Comparison of ENCODE assay signal across 14 cellular contexts in genomic region chr12:57515934-57516541, GRCh38. TPM values are rescaled to one million over a fixed set of nuclear protein-coding genes. Genes with fewer than 3 reads are reported as not detected.
A peak's percentile ranks its signal among the peaks of the same experiment; 100 is the strongest.
DNase-seq lines count a peak whose midpoint lies in the region; ATAC-seq and TF ChIP-seq lines count a peak whose summit lies in the region.
"Had no signal": no experiment of that assay in that cellular context is flagged by ENCODE, and none has a peak within 500 bp of the region (broad histone marks: within the 10 kb centered on the region; RNA-seq: fewer than 3 reads in every experiment).

No MANE protein-coding gene starts in this region.

- no peak overlapping the region for H4K91ac ChIP-seq in IMR-90 (ENCODE audit: insufficient read depth, low read depth, low read length)

- H3K9me3 ChIP-seq in IMR-90 (ENCODE audit: control insufficient read depth, insufficient read depth, low read length): no peaks in the 10 kb centered on the region
- H3K9me3 ChIP-seq in right cardiac atrium (ENCODE audit: control insufficient read depth, low read length): no peaks in the 10 kb centered on the region
- H3K9me3 ChIP-seq: transverse colon had no signal

- H3K27me3 ChIP-seq in IMR-90 (ENCODE audit: control insufficient read depth, insufficient read depth, low read length) (no peaks in the 10 kb centered on the region), right cardiac atrium (ENCODE audit: control insufficient read depth, insufficient read depth) (no peaks in the 10 kb centered on the region)
- H3K27me3 ChIP-seq: transverse colon had no signal

- peaks cover 3% of the 10 kb centered on the region; the same call in 1 of the 2 replicates for H3K9me1 ChIP-seq in IMR-90 (ENCODE audit: insufficient read depth, low read length)

- no peak overlapping the region for H3K23ac ChIP-seq in IMR-90 (ENCODE audit: low read depth, low read length)

- 100% methylated on average over 1 of the region's 11 CpGs; no CpG with 5 or more reads in 1 of the 2 experiments for WGBS in IMR-90 (ENCODE audit: extremely low coverage in 2 of 2, insufficient read length in 1 of 2), 2 experiments
- 77% methylated on average over 11 of the region's 11 CpGs for WGBS in right cardiac atrium

- H3K4me2 ChIP-seq in IMR-90 (ENCODE audit: low read depth, low read length): no peak overlapping the region

- no peak overlapping the region for H2AK9ac ChIP-seq in IMR-90 (replicated peaks; ENCODE audit: low read depth, low read length, poor library complexity)

- POLR2A ChIA-PET in activated CD4-positive, alpha-beta memory T cell treated with anti-CD3 and anti-CD28 coated beads for 36 hours (lab: Charles Lee): interaction anchor here (1.1 to 1.7 kb wide), 3 partner anchors 15 to 36 kb away, joined by 3 to 10 read pairs (median 4); no protein-coding TSS in a partner anchor
- POLR2A ChIA-PET in activated CD4-positive, alpha-beta memory T cell treated with anti-CD3 and anti-CD28 coated beads, Interleukin-2, amount 10 ng/mL, durations not matched to agents 7 days and 5 days (lab: Charles Lee): interaction anchor here (1.2 to 2.9 kb wide), 3 partner anchors 10 to 39 kb away, joined by 3 to 11 read pairs (median 4); no protein-coding TSS in a partner anchor
- POLR2A ChIA-PET in IMR-90 (lab: Charles Lee; ENCODE audit: unreplicated experiment): no interaction called here

- no peak overlapping the region for H2BK5ac ChIP-seq in IMR-90 (ENCODE audit: low read depth, low read length, poor library complexity, severe bottlenecking)

- no peak for TF ChIP-seq CTCF in IMR-90 (conservative IDR thresholded peaks at IDR 0.05; ENCODE audit: low read depth, low read length)
- no peak for TF ChIP-seq CTCF in brain (conservative IDR thresholded peaks at IDR 0.05)
- no peak for TF ChIP-seq CTCF in osteocyte (IDR thresholded peaks at IDR 0.05)

- intact Hi-C loops in activated CD4-positive, alpha-beta memory T cell treated with anti-CD3 and anti-CD28 coated beads for 36 hours (cut with micrococcal nuclease): no loop called here
- intact Hi-C loops in IMR-90 (cut with micrococcal nuclease) (no loop called here), right cardiac atrium (cut with DNase I) (no loop called here)

- H3K4ac ChIP-seq in IMR-90 (ENCODE audit: low read depth, low read length): no peak overlapping the region

- H3K27ac ChIP-seq in IMR-90 (ENCODE audit: insufficient read depth, low read length) (no peak overlapping the region), right cardiac atrium (ENCODE audit: low read length) (no peak overlapping the region)

- peak overlapping the region; percentile 23 for H3K27ac Mint-ChIP-seq in activated CD4-positive, alpha-beta memory T cell treated with anti-CD3 and anti-CD28 coated beads for 36 hours
- H3K27ac Mint-ChIP-seq in activated CD4-positive, alpha-beta memory T cell treated with anti-CD3 and anti-CD28 coated beads, Interleukin-2, amount 10 ng/mL, durations not matched to agents 7 days and 5 days: no peak overlapping the region
- peak overlapping the region in 4 of 5 experiments; percentile 24 to 100 (median 71) for H3K27ac Mint-ChIP-seq in brain
- peak overlapping the region; percentile 43 for H3K27ac Mint-ChIP-seq in osteocyte (ENCODE audit: unreplicated experiment)
- H3K27ac Mint-ChIP-seq: activated T-helper 17 cell treated with anti-CD3 and anti-CD28 coated beads, Interleukin-2, amount 50 U/mL, for 72 hours had no signal

- H3K4me1 ChIP-seq in IMR-90 (ENCODE audit: control insufficient read depth, insufficient read depth, low read length) (peaks cover 3% of the 10 kb centered on the region), right cardiac atrium (ENCODE audit: control insufficient read depth, insufficient read depth, low read length) (peaks cover 2% of the 10 kb centered on the region)

- H4K8ac ChIP-seq in IMR-90 (ENCODE audit: low read depth in 2 of 2, low read length in 2 of 2): no peak overlapping the region

- H3K56ac ChIP-seq in IMR-90 (ENCODE audit: extremely low read depth, insufficient read depth, low read length): no peak overlapping the region; the same call in 1 of the 2 replicates

- no peaks in the 10 kb centered on the region for H3K27me3 Mint-ChIP-seq in activated CD4-positive, alpha-beta memory T cell treated with anti-CD3 and anti-CD28 coated beads for 36 hours
- H3K27me3 Mint-ChIP-seq in activated CD4-positive, alpha-beta memory T cell treated with anti-CD3 and anti-CD28 coated beads, Interleukin-2, amount 10 ng/mL, durations not matched to agents 7 days and 5 days: no peaks in the 10 kb centered on the region
- peaks cover 3% of the 10 kb centered on the region for H3K27me3 Mint-ChIP-seq in brain
- H3K27me3 Mint-ChIP-seq in osteocyte (ENCODE audit: unreplicated experiment): no peaks in the 10 kb centered on the region
- H3K27me3 Mint-ChIP-seq: activated T-helper 17 cell treated with anti-CD3 and anti-CD28 coated beads, Interleukin-2, amount 50 U/mL, for 72 hours had no signal

- H3K14ac ChIP-seq in IMR-90 (replicated peaks; ENCODE audit: low read depth, low read length): no peak overlapping the region

- no TSS peak for BruUV-seq in IMR-90 (replicated peaks; lab: Mats Ljungman, UMichigan)

- no peaks in the 10 kb centered on the region for H3K9me3 Mint-ChIP-seq in activated CD4-positive, alpha-beta memory T cell treated with anti-CD3 and anti-CD28 coated beads for 36 hours
- H3K9me3 Mint-ChIP-seq in activated CD4-positive, alpha-beta memory T cell treated with anti-CD3 and anti-CD28 coated beads, Interleukin-2, amount 10 ng/mL, durations not matched to agents 7 days and 5 days: no peaks in the 10 kb centered on the region
- H3K9me3 Mint-ChIP-seq in brain: no peaks in the 10 kb centered on the region
- no peaks in the 10 kb centered on the region for H3K9me3 Mint-ChIP-seq in osteocyte (ENCODE audit: unreplicated experiment)
- H3K9me3 Mint-ChIP-seq: activated T-helper 17 cell treated with anti-CD3 and anti-CD28 coated beads, Interleukin-2, amount 50 U/mL, for 72 hours had no signal

- peaks cover 86% of the 10 kb centered on the region for H4K20me1 ChIP-seq in IMR-90 (ENCODE audit: insufficient read depth, low read length)

- H3K18ac ChIP-seq in IMR-90 (ENCODE audit: low read depth, low read length): no peak overlapping the region

- H2BK120ac ChIP-seq in IMR-90 (ENCODE audit: low read depth, low read length): no peak overlapping the region

- dilution Hi-C loops in IMR-90 (cut with HindIII; ENCODE audit: low sequenced_read_pairs, unreplicated experiment): no loop called here

- DNase-seq in activated CD4-positive, alpha-beta memory T cell treated with anti-CD3 and anti-CD28 coated beads for 36 hours: no peak
- DNase-seq in activated CD4-positive, alpha-beta memory T cell treated with anti-CD3 and anti-CD28 coated beads, Interleukin-2, amount 10 ng/mL, durations not matched to agents 7 days and 5 days: no peak
- DNase-seq in IMR-90 (peak; percentile 23), osteocyte (ENCODE audit: extremely low spot score, unreplicated experiment) (no peak), NCI-H187 (lab: John Stamatoyannopoulos, UW) (no peak), right cardiac atrium (no peak)
- DNase-seq: activated CD4-positive, CD25-positive, alpha-beta regulatory T cell; NCI-H1436 treated with DMSO at 0.1 percent for 48 hours; NCI-H774; SIG-M5; transverse colon had no signal

- CTCF ChIA-PET in activated CD4-positive, alpha-beta memory T cell treated with anti-CD3 and anti-CD28 coated beads for 36 hours (lab: Charles Lee): interaction anchor here (1.1 to 1.2 kb wide), 3 partner anchors 39 to 61 kb away, joined by 4 read pairs; partner anchors contain the start of gene INHBE
- CTCF ChIA-PET in activated CD4-positive, alpha-beta memory T cell treated with anti-CD3 and anti-CD28 coated beads, Interleukin-2, amount 10 ng/mL, durations not matched to agents 7 days and 5 days (lab: Charles Lee): interaction anchor here (0.8 to 1.7 kb wide), 3 partner anchors 16 to 57 kb away, joined by 3 to 7 read pairs (median 4); partner anchors contain the start of gene GLI1
- CTCF ChIA-PET in IMR-90 (lab: Yijun Ruan, JAX): no interaction called here

- H2BK20ac ChIP-seq in IMR-90 (ENCODE audit: low read depth, low read length): no peak overlapping the region

- H2AFZ ChIP-seq in IMR-90 (replicated peaks; ENCODE audit: low read length, poor library complexity): no peak overlapping the region

- H3K79me1 ChIP-seq in IMR-90 (ENCODE audit: low read depth in 1 of 2, low read length in 2 of 2): peaks cover 21 to 76% of the 10 kb centered on the region in 2 experiments

- no peak overlapping the region for H2BK15ac ChIP-seq in IMR-90 (ENCODE audit: low read depth, low read length)

- no peak overlapping the region for H4K5ac ChIP-seq in IMR-90 (ENCODE audit: low read depth, low read length)

- peaks cover 29% of the 10 kb centered on the region for H3K4me1 Mint-ChIP-seq in activated CD4-positive, alpha-beta memory T cell treated with anti-CD3 and anti-CD28 coated beads for 36 hours (ENCODE audit: low read depth)
- peaks cover 27% of the 10 kb centered on the region for H3K4me1 Mint-ChIP-seq in activated CD4-positive, alpha-beta memory T cell treated with anti-CD3 and anti-CD28 coated beads, Interleukin-2, amount 10 ng/mL, durations not matched to agents 7 days and 5 days
- peaks cover 32% of the 10 kb centered on the region for H3K4me1 Mint-ChIP-seq in brain
- peaks cover 43% of the 10 kb centered on the region for H3K4me1 Mint-ChIP-seq in osteocyte (ENCODE audit: unreplicated experiment)

- in situ Hi-C loops in IMR-90 (cut with MboI; ENCODE audit: low sequenced_read_pairs): no loop called here

- no peak overlapping the region for H3K9ac ChIP-seq in IMR-90 (ENCODE audit: low read depth, low read length)

- no peak overlapping the region for H3K4me3 Mint-ChIP-seq in activated CD4-positive, alpha-beta memory T cell treated with anti-CD3 and anti-CD28 coated beads for 36 hours
- H3K4me3 Mint-ChIP-seq in activated CD4-positive, alpha-beta memory T cell treated with anti-CD3 and anti-CD28 coated beads, Interleukin-2, amount 10 ng/mL, durations not matched to agents 7 days and 5 days: no peak overlapping the region
- H3K4me3 Mint-ChIP-seq in brain (peak overlapping the region in 4 of 5 experiments; percentile 6 to 100 (median 32)), osteocyte (ENCODE audit: unreplicated experiment) (no peak overlapping the region)
- H3K4me3 Mint-ChIP-seq: activated T-helper 17 cell treated with anti-CD3 and anti-CD28 coated beads, Interleukin-2, amount 50 U/mL, for 72 hours had no signal

- no peak; the same call in 1 of the 2 replicates for TF ChIP-seq POLR2A in IMR-90 (IDR thresholded peaks at IDR 0.05; ENCODE audit: low read depth, low read length)

- H2AK5ac ChIP-seq in IMR-90 (ENCODE audit: low read depth, low read length): no peak overlapping the region; the same call in 1 of the 2 replicates

- ATAC-seq in IMR-90 (ENCODE audit: low read depth) (no peak), HG02571 (IDR thresholded peaks at IDR 0.05; ENCODE audit: unreplicated experiment) (no peak), right cardiac atrium (no peak)
- ATAC-seq: activated T-helper 17 cell treated with anti-CD3 and anti-CD28 coated beads, Interleukin-2, amount 50 U/mL, for 72 hours had no signal

- peaks cover 65% of the 10 kb centered on the region for H3K36me3 ChIP-seq in IMR-90 (ENCODE audit: control insufficient read depth, insufficient read depth, low read length)

- TF ChIP-seq RAD21 in IMR-90 (IDR thresholded peaks at IDR 0.05; ENCODE audit: low read length): no peak

- H3K4me3 ChIP-seq in IMR-90 (ENCODE audit: insufficient read depth, low read depth, low read length) (no peak overlapping the region), right cardiac atrium (ENCODE audit: low read length) (no peak overlapping the region)
- H3K4me3 ChIP-seq: transverse colon had no signal

- peaks cover 79% of the 10 kb centered on the region for H3K36me3 Mint-ChIP-seq in activated CD4-positive, alpha-beta memory T cell treated with anti-CD3 and anti-CD28 coated beads for 36 hours
- H3K36me3 Mint-ChIP-seq in activated CD4-positive, alpha-beta memory T cell treated with anti-CD3 and anti-CD28 coated beads, Interleukin-2, amount 10 ng/mL, durations not matched to agents 7 days and 5 days (ENCODE audit: low read depth): peaks cover 82% of the 10 kb centered on the region
- H3K36me3 Mint-ChIP-seq in brain (peaks cover 87% of the 10 kb centered on the region), osteocyte (ENCODE audit: unreplicated experiment) (peaks cover 59% of the 10 kb centered on the region)

RNA-seq across cellular contexts. Expression of gene DDIT3, which starts 4.3 kb away (rescaled TPM):
- total RNA-seq in activated CD4-positive, alpha-beta memory T cell treated with anti-CD3 and anti-CD28 coated beads for 36 hours: 10 to 100 TPM; 24.1 to 25.2 TPM
- 10 to 100 TPM; 19.1 to 22.7 TPM for total RNA-seq in activated CD4-positive, alpha-beta memory T cell treated with anti-CD3 and anti-CD28 coated beads, Interleukin-2, amount 10 ng/mL, durations not matched to agents 7 days and 5 days
- 12.2 and 19.4 TPM in 2 replicates for total RNA-seq in IMR-90 (2012; rRNA removed)
- polyA plus RNA-seq in IMR-90 (2012; rRNA removed): 29.8 and 54.4 TPM in 2 replicates
- 10.8 and 21.4 TPM in 2 replicates for polyA plus RNA-seq in IMR-90 (2012; cell fraction: cytosol; rRNA removed)
- 49.3 and 215 TPM in 2 replicates for polyA plus RNA-seq in IMR-90 (2012; cell fraction: nucleus; rRNA removed; ENCODE audit: low replicate concordance)
- polyA plus RNA-seq in brain (ENCODE audit: insufficient read depth, low read depth, low replicate concordance): 24.9 TPM
- 89.9 and 95.7 TPM in 2 replicates for total RNA-seq in osteocyte
- 10 to 100 TPM; 21.8 to 34.7 (median 22.3) TPM for total RNA-seq in right cardiac atrium
- polyA plus RNA-seq in right cardiac atrium: 54.6 TPM

RNA-seq across cellular contexts. Expression of gene MBD6, which starts 6.6 kb away (rescaled TPM):
- 10 to 100 TPM; 43.5 to 48.2 TPM for total RNA-seq in activated CD4-positive, alpha-beta memory T cell treated with anti-CD3 and anti-CD28 coated beads for 36 hours
- 10 to 100 TPM; 71.7 to 73.4 TPM for total RNA-seq in activated CD4-positive, alpha-beta memory T cell treated with anti-CD3 and anti-CD28 coated beads, Interleukin-2, amount 10 ng/mL, durations not matched to agents 7 days and 5 days
- 0.90 and 1.4 TPM in 2 replicates for total RNA-seq in IMR-90 (2012; rRNA removed)
- 7.9 and 9.3 TPM in 2 replicates for polyA plus RNA-seq in IMR-90 (2012; rRNA removed)
- 6.6 and 8.1 TPM in 2 replicates for polyA plus RNA-seq in IMR-90 (2012; cell fraction: cytosol; rRNA removed)
- 39.1 and 71.4 TPM in 2 replicates for polyA plus RNA-seq in IMR-90 (2012; cell fraction: nucleus; rRNA removed; ENCODE audit: low replicate concordance)
- polyA plus RNA-seq in brain (ENCODE audit: insufficient read depth, low read depth, low replicate concordance): 45.2 TPM
- 104 and 105 TPM in 2 replicates for total RNA-seq in osteocyte
- 10 to 100 TPM; 35.7 to 50.9 (median 41.6) TPM for total RNA-seq in right cardiac atrium
- polyA plus RNA-seq in right cardiac atrium: 16.4 TPM

RNA-seq across cellular contexts. Expression of gene MARS1, which starts 28.2 kb away (rescaled TPM):
- 100 to 1,000 TPM; 354 to 364 TPM for total RNA-seq in activated CD4-positive, alpha-beta memory T cell treated with anti-CD3 and anti-CD28 coated beads for 36 hours
- total RNA-seq in activated CD4-positive, alpha-beta memory T cell treated with anti-CD3 and anti-CD28 coated beads, Interleukin-2, amount 10 ng/mL, durations not matched to agents 7 days and 5 days: 100 to 1,000 TPM; 262 to 282 TPM
- total RNA-seq in IMR-90 (2012; rRNA removed) (127 and 156 TPM in 2 replicates), osteocyte (364 and 401 TPM in 2 replicates), right cardiac atrium (10 to 100 TPM; 68.6 to 89.8 (median 72.8) TPM)
- polyA plus RNA-seq in IMR-90 (2012; rRNA removed) (164 and 167 TPM in 2 replicates), brain (ENCODE audit: insufficient read depth, low read depth, low replicate concordance) (136 TPM), right cardiac atrium (54.9 TPM)
- polyA plus RNA-seq in IMR-90 (2012; cell fraction: cytosol; rRNA removed): 104 and 139 TPM in 2 replicates
- polyA plus RNA-seq in IMR-90 (2012; cell fraction: nucleus; rRNA removed; ENCODE audit: low replicate concordance): 508 and 675 TPM in 2 replicates

RNA-seq across cellular contexts. Expression of gene DCTN2, which starts 31.0 kb away (rescaled TPM):
- 10 to 100 TPM; 81.0 to 85.2 TPM for total RNA-seq in activated CD4-positive, alpha-beta memory T cell treated with anti-CD3 and anti-CD28 coated beads for 36 hours
- total RNA-seq in activated CD4-positive, alpha-beta memory T cell treated with anti-CD3 and anti-CD28 coated beads, Interleukin-2, amount 10 ng/mL, durations not matched to agents 7 days and 5 days: 10 to 100 TPM; 80.9 to 85.1 TPM
- total RNA-seq in IMR-90 (2012; rRNA removed) (114 and 125 TPM in 2 replicates), osteocyte (149 and 155 TPM in 2 replicates), right cardiac atrium (10 to 100 TPM; 88.6 to 92.4 (median 89.5) TPM)
- polyA plus RNA-seq in IMR-90 (2012; rRNA removed) (107 and 130 TPM in 2 replicates), brain (ENCODE audit: insufficient read depth, low read depth, low replicate concordance) (370 TPM), right cardiac atrium (99.2 TPM)
- 95.2 and 179 TPM in 2 replicates for polyA plus RNA-seq in IMR-90 (2012; cell fraction: cytosol; rRNA removed)
- polyA plus RNA-seq in IMR-90 (2012; cell fraction: nucleus; rRNA removed; ENCODE audit: low replicate concordance): 106 and 179 TPM in 2 replicates

RNA-seq across cellular contexts. Expression of gene KIF5A, which starts 33.8 kb away (rescaled TPM):
- total RNA-seq in activated CD4-positive, alpha-beta memory T cell treated with anti-CD3 and anti-CD28 coated beads for 36 hours: under 1 TPM; 0.90 to 0.99 TPM
- 1 to 10 TPM in 1 of 2 experiments, under 1 TPM in 1; 0.93 to 1.0 TPM for total RNA-seq in activated CD4-positive, alpha-beta memory T cell treated with anti-CD3 and anti-CD28 coated beads, Interleukin-2, amount 10 ng/mL, durations not matched to agents 7 days and 5 days
- total RNA-seq in IMR-90 (2012; rRNA removed) (under 0.01 and 0.18 TPM in 2 replicates), osteocyte (0.43 and 0.73 TPM in 2 replicates), right cardiac atrium (under 1 TPM; 0.09 to 0.31 (median 0.20) TPM)
- polyA plus RNA-seq in IMR-90 (2012; rRNA removed) (0.09 and 0.15 TPM in 2 replicates), brain (ENCODE audit: insufficient read depth, low read depth, low replicate concordance) (127 TPM), right cardiac atrium (0.20 TPM)
- polyA plus RNA-seq in IMR-90 (2012; cell fraction: cytosol; rRNA removed): 0.03 and 0.10 TPM in 2 replicates
- polyA plus RNA-seq in IMR-90 (2012; cell fraction: nucleus; rRNA removed; ENCODE audit: low replicate concordance): 0.48 and 1.3 TPM in 2 replicates

Comparison
In these comparisons a context has a peak if more than half of its experiments do, and no peak if none do; other contexts are left out.
1. H3K4me3 Mint-ChIP-seq: peak in brain (4 of 5); none in activated CD4-positive, alpha-beta memory T cell treated with anti-CD3 and anti-CD28 coated beads for 36 hours (single experiment), activated CD4-positive, alpha-beta memory T cell treated with anti-CD3 and anti-CD28 coated beads, Interleukin-2, amount 10 ng/mL, durations not matched to agents 7 days and 5 days (single experiment) and osteocyte (single experiment).
2. RNA of gene MBD6, which starts 6.6 kb away (total RNA-seq): 104 to 105 TPM in osteocyte, 71.7 to 73.4 TPM in activated CD4-positive, alpha-beta memory T cell treated with anti-CD3 and anti-CD28 coated beads, Interleukin-2, amount 10 ng/mL, durations not matched to agents 7 days and 5 days, 43.5 to 48.2 TPM in activated CD4-positive, alpha-beta memory T cell treated with anti-CD3 and anti-CD28 coated beads for 36 hours and 35.7 to 50.9 TPM in right cardiac atrium; 0.90 to 1.4 TPM in IMR-90; every median in the first group is over 10 times any median in the second.